In the genomic region with DNA sequence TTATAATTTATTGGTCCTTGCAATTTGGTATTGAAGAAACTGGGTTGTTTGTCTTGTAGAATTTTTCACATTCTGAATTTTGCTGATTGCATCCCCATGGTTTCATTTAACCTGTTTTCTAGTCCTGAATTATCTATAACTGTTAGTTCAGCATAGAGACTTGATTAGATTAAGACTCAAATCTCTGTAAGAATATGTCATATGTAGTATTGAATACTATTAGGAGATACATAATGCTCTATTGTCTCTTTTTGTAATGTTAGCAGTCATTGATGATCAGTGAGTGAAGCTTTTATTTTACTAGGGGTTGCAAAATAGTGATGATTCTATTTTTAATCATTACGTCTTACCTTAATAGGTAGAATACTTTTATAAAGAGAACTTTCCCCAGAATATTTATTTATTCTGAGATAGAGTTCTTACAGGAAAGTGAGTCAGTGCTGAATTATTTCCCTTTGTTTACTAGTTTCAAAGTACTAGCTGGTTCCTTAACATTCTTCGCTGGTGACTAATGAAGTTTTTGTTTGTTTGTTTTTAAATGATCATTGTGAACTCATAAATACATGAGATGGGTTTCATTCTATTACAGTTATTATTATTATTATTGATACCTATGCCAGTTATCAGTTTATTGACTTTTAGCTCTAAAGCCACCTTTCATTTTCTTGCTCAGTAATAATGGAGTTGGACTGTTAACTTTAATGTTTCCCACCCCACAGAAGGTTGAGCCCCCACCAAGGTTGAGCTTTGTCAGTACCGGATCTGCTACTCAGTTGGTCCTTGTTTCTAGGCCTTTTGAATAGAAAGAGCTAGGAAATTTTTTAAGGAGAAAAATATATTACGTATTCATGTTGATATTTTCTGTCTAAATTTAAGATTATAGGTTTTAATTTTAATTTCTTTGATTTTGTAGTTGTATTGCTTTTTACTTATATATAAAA, we compare ENCODE assay signal across 11 cellular contexts.
DNase-seq lines count a peak whose midpoint lies in the region; ATAC-seq, FAIRE-seq and TF ChIP-seq lines count a peak whose summit lies in the region.
"Had no signal": no experiment of that assay in that cellular context is flagged by ENCODE, and none has a peak within 500 bp of the region (broad histone marks: within the 10 kb centered on the region; RNA-seq: fewer than 3 reads in every experiment).

No MANE protein-coding gene starts in this region.

- H3K27me3 ChIP-seq in iPS-18a (ENCODE audit: control insufficient read depth, insufficient read depth, low read length) = no peaks in the 10 kb centered on the region
- no peaks in the 10 kb centered on the region for H3K27me3 ChIP-seq in adrenal gland

- POLR2A ChIA-PET in A549 (lab: Yijun Ruan, JAX) = no interaction called here

- TF ChIP-seq EP300 in A549 (IDR thresholded peaks at IDR 0.05) = no peak

- peak overlapping the region; percentile 23 for H3K9ac ChIP-seq in iPS-18a (ENCODE audit: low read length)

- DNase-seq in A549 (ENCODE audit: low read depth in 1 of 2, low spot score in 1 of 2) (peak; percentile 28 to 68), HS-27A (ENCODE audit: low read depth) (peak; percentile 29), astrocyte of the hippocampus (ENCODE audit: low read depth, low spot score) (peak; percentile 78), mesothelial cell of epicardium (ENCODE audit: low spot score in 2 of 2, unreplicated experiment in 2 of 2) (no peak), NOMO-1 treated with DMSO at 0.1 percent for 48 hours (lab: John Stamatoyannopoulos, UW; ENCODE audit: unreplicated experiment) (no peak), adrenal gland (no peak)
- DNase-seq: cerebellar nuclear complex; NCI-H2171 treated with DMSO at 0.1 percent for 48 hours; stimulated activated naive CD8-positive, alpha-beta T cell treated with anti-CD3 and anti-CD28 coated beads, Interleukin-15, Interleukin-2, amounts not matched to agents 100 U/mL and 50 U/mL, for 24 hours had no signal

- H3K9me3 Mint-ChIP-seq in mesothelial cell of epicardium = no peaks in the 10 kb centered on the region

- TF ChIP-seq CTCF in A549 (IDR thresholded peaks at IDR 0.05) = no peak
- TF ChIP-seq CTCF in mesothelial cell of epicardium (IDR thresholded peaks at IDR 0.05; ENCODE audit: unreplicated experiment) = no peak
- TF ChIP-seq CTCF in adrenal gland (IDR thresholded peaks at IDR 0.05) = no peak

- intact Hi-C loops in adrenal gland (cut with DNase I) = no loop called here

- H3K4me2 ChIP-seq in A549 = peak overlapping the region; percentile 70

- no peak for FAIRE-seq in A549 (lab: Jason Lieb, UNC)

- no peak for TF ChIP-seq POLR2A in A549 (IDR thresholded peaks at IDR 0.05; ENCODE audit: low read length)
- no peak for TF ChIP-seq POLR2A in adrenal gland (IDR thresholded peaks at IDR 0.05)

- no peaks in the 10 kb centered on the region for H3K27me3 Mint-ChIP-seq in mesothelial cell of epicardium (ENCODE audit: low read depth)

- H3K27ac Mint-ChIP-seq in mesothelial cell of epicardium = no peak overlapping the region

- CTCF ChIA-PET in A549 (lab: Yijun Ruan, JAX) = interaction anchor here (0.5 to 0.6 kb wide), 2 partner anchors 27 to 132 kb away, joined by 3 read pairs; no protein-coding TSS in a partner anchor

- no peaks in the 10 kb centered on the region for H3K9me3 ChIP-seq in A549
- no peaks in the 10 kb centered on the region for H3K9me3 ChIP-seq in iPS-18a (ENCODE audit: control insufficient read depth, low read depth, low read length)
- H3K9me3 ChIP-seq in adrenal gland (replicated peaks in 1 of 3) = no peaks in the 10 kb centered on the region

- no peak overlapping the region for H3K4me3 ChIP-seq in A549
- H3K4me3 ChIP-seq in iPS-18a (ENCODE audit: low read length) = no peak overlapping the region
- no peak overlapping the region for H3K4me3 ChIP-seq in adrenal gland

- peaks cover 29% of the 10 kb centered on the region for H3K4me1 ChIP-seq in A549
- peaks cover 18% of the 10 kb centered on the region for H3K4me1 ChIP-seq in iPS-18a (ENCODE audit: control insufficient read depth, low read depth, low read length)
- peaks cover 0 to 4% of the 10 kb centered on the region in 2 donors for H3K4me1 ChIP-seq in adrenal gland (replicated peaks in 1 of 2)

- H3K27ac ChIP-seq in A549 (peak overlapping the region; percentile 2 to 38; a peak in 2 of 6 replicates), iPS-18a (ENCODE audit: low read length) (no peak overlapping the region), adrenal gland (no peak overlapping the region)

- H3K36me3 Mint-ChIP-seq in mesothelial cell of epicardium = peaks cover 4% of the 10 kb centered on the region

- TF ChIP-seq RAD21 in A549 (conservative IDR thresholded peaks at IDR 0.05 in 1 of 2, IDR thresholded peaks at IDR 0.05 in 1 of 2) = no peak

- H3K4me1 Mint-ChIP-seq in mesothelial cell of epicardium = no peaks in the 10 kb centered on the region

- WGBS in A549 (ENCODE audit: missing lambda C conversion rate) = 23% methylated on average over 4 of the region's 4 CpGs
- 53 to 63% (median 58%) methylated on average over 4 of the region's 4 CpGs for WGBS in adrenal gland, 4 donors

- ATAC-seq in A549 = peak in 1 of 2 experiments; percentile 78; a peak in 3 of 6 replicates
- ATAC-seq in GM21737 (IDR thresholded peaks at IDR 0.05; ENCODE audit: unreplicated experiment) = no peak
- ATAC-seq: stimulated activated naive CD8-positive, alpha-beta T cell treated with anti-CD3 and anti-CD28 coated beads, Interleukin-15, Interleukin-2, amounts not matched to agents 100 U/mL and 50 U/mL, for 24 hours had no signal

- no peak overlapping the region for H3K4me3 Mint-ChIP-seq in mesothelial cell of epicardium

- no peaks in the 10 kb centered on the region for H3K36me3 ChIP-seq in iPS-18a (ENCODE audit: control insufficient read depth, low read depth, low read length)
- no peaks in the 10 kb centered on the region for H3K36me3 ChIP-seq in adrenal gland (replicated peaks in 1 of 2)

TF ChIP-seq in A549, 52 proteins besides CTCF, POLR2A, EP300 and RAD21:
- 0 out of 2 replicates have a peak, but pooled peaks have one; percentile 40 for TF ChIP-seq FOSL2 (IDR thresholded peaks at IDR 0.05)
- TF ChIP-seq FOSL2 (CRISPR knock-in tag; IDR thresholded peaks at IDR 0.05) = peak; percentile 89
- TF ChIP-seq JUNB (IDR thresholded peaks at IDR 0.05) = peak; percentile 85
- TF ChIP-seq RARB (CRISPR knock-in tag; IDR thresholded peaks at IDR 0.05) = no peak
- peak; percentile 61; the same call in 1 of the 2 replicates for TF ChIP-seq GATA3 (IDR thresholded peaks at IDR 0.05; ENCODE audit: borderline replicate concordance)
TF ChIP-seq in A549: peak in this region for 3.

Comparison
In these comparisons a context has a peak if more than half of its experiments do, and no peak if none do; other contexts are left out.
1. DNase-seq: peak in A549 (2 of 2), HS-27A (single experiment) and astrocyte of the hippocampus (single experiment); none in mesothelial cell of epicardium (0 of 2), NOMO-1 treated with DMSO at 0.1 percent for 48 hours (single experiment) and adrenal gland (0 of 7).
2. H3K27ac ChIP-seq: peak in A549 (2 of 2); none in iPS-18a (single experiment) and adrenal gland (0 of 5).